In the genomic region with DNA sequence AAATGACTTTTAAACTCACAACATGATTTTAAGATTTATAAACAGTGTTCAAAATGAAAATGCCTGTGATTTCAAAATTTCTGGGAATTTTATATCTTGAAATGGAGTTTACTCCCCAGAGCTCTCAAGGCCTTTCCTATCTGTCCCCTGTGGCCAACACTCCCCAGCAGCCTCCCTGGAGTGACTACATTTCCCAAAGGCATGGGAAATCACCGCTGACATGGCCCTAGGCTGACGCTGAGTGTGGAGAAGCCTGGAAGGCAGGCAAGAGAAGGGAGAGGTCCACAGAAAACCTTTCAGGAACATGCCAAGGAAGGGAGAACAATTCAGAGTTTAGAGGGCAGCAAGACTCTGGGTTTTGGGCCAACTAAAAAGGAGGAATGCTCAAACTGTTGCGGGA, we compare ENCODE assay signal across 16 cellular contexts. TPM values are rescaled to one million over a fixed set of nuclear protein-coding genes. Genes with fewer than 3 reads are reported as not detected.
DNase-seq lines count a peak whose midpoint lies in the region; ATAC-seq and TF ChIP-seq lines count a peak whose summit lies in the region.
"Had no signal": no experiment of that assay in that cellular context is flagged by ENCODE, and none has a peak within 500 bp of the region (broad histone marks: within the 10 kb centered on the region; RNA-seq: fewer than 3 reads in every experiment).

No MANE protein-coding gene starts in this region.

- H4K8ac ChIP-seq in mesendoderm (ENCODE audit: low read depth, low read length) = no peak overlapping the region

- DNase-seq in ELF-1 (ENCODE audit: low read depth, low spot score) (peak; percentile 60), mesendoderm (peak; percentile 42), progenitor cell of endocrine pancreas (ENCODE audit: low spot score, unreplicated experiment) (no peak), NCI-H1694 treated with DMSO at 0.1 percent for 48 hours (lab: John Stamatoyannopoulos, UW) (no peak), Right ventricle myocardium inferior (ENCODE audit: missing footprints) (no peak), GM10266 (ENCODE audit: extremely low spot score) (no peak)
- DNase-seq: 8988T; AML-193; Caco-2; CD8-positive, alpha-beta memory T cell; DND-41; GF-D8 had no signal

- H3K9ac ChIP-seq in HUES6 (ENCODE audit: low read length) (no peak overlapping the region), mesendoderm (ENCODE audit: low read length) (no peak overlapping the region)
- H3K9ac ChIP-seq: BLaER1 had no signal

- H3K4me1 ChIP-seq in HUES6 (ENCODE audit: control insufficient read depth, insufficient read depth, low read length) = peaks cover 9% of the 10 kb centered on the region; the same call in 1 of the 2 replicates
- H3K4me1 ChIP-seq in mesendoderm (ENCODE audit: control insufficient read depth, low read depth, low read length) = peaks cover 3% of the 10 kb centered on the region
- H3K4me1 ChIP-seq: BLaER1 had no signal

- no peak overlapping the region for H2BK15ac ChIP-seq in mesendoderm (replicated peaks; ENCODE audit: low read depth)

- H3K9me3 Mint-ChIP-seq in progenitor cell of endocrine pancreas (ENCODE audit: low read depth) = no peaks in the 10 kb centered on the region
- H3K9me3 Mint-ChIP-seq: CD8-positive, alpha-beta memory T cell had no signal

- no peaks in the 10 kb centered on the region for H3K9me3 ChIP-seq in HUES6 (ENCODE audit: control insufficient read depth, insufficient read depth, low read depth, low read length)
- H3K9me3 ChIP-seq: BLaER1, Caco-2 had no signal

- WGBS in mesendoderm (ENCODE audit: extremely low coverage, insufficient coverage, low lambda C conversion rate) = no CpG with 5 or more reads among the region's 3 CpGs

- no peak overlapping the region for H3K4me3 Mint-ChIP-seq in progenitor cell of endocrine pancreas (ENCODE audit: low read depth)
- H3K4me3 Mint-ChIP-seq: CD8-positive, alpha-beta memory T cell had no signal

- H3K23ac ChIP-seq in mesendoderm (ENCODE audit: low read length) = no peak overlapping the region

- H2BK5ac ChIP-seq in mesendoderm (ENCODE audit: low read length) = no peak overlapping the region

- no peak overlapping the region for H3K4me2 ChIP-seq in mesendoderm (ENCODE audit: low read length)
- H3K4me2 ChIP-seq: BLaER1 had no signal

- intact Hi-C loops in Right ventricle myocardium inferior (cut with DNase I) = no loop called here

- no peak overlapping the region for H2BK120ac ChIP-seq in mesendoderm (ENCODE audit: low read depth, low read length)

- peaks cover 7% of the 10 kb centered on the region for H3K36me3 Mint-ChIP-seq in progenitor cell of endocrine pancreas (ENCODE audit: insufficient read depth)

- H3K4me3 ChIP-seq in HUES6 (ENCODE audit: low read depth, low read length) (no peak overlapping the region), mesendoderm (ENCODE audit: low read length) (no peak overlapping the region)
- H3K4me3 ChIP-seq: BLaER1 had no signal

- no peaks in the 10 kb centered on the region for H3K79me1 ChIP-seq in mesendoderm (ENCODE audit: low read length)

- no peaks in the 10 kb centered on the region for H3K36me3 ChIP-seq in HUES6 (ENCODE audit: control insufficient read depth, insufficient read depth, low read length)
- no peaks in the 10 kb centered on the region for H3K36me3 ChIP-seq in mesendoderm (ENCODE audit: control insufficient read depth, insufficient read depth, low read length)

- no peak overlapping the region for H2AK5ac ChIP-seq in mesendoderm (ENCODE audit: low read length)

- no peak for ATAC-seq in Right ventricle myocardium inferior
- ATAC-seq: HCT116, HepG2 had no signal

- H3K27me3 ChIP-seq in HUES6 (ENCODE audit: control insufficient read depth, insufficient read depth, low read length) = no peaks in the 10 kb centered on the region
- H3K27me3 ChIP-seq in mesendoderm (ENCODE audit: insufficient read depth, low read length, poor library complexity) = no peaks in the 10 kb centered on the region
- H3K27me3 ChIP-seq: BLaER1 had no signal

- H3K79me2 ChIP-seq in mesendoderm (ENCODE audit: control insufficient read depth, insufficient read depth, low read length) = no peaks in the 10 kb centered on the region

- H3K4ac ChIP-seq in mesendoderm (ENCODE audit: low read depth, low read length) = no peak overlapping the region

- H3K27me3 Mint-ChIP-seq in progenitor cell of endocrine pancreas = no peaks in the 10 kb centered on the region
- H3K27me3 Mint-ChIP-seq: CD8-positive, alpha-beta memory T cell had no signal

- no peak overlapping the region for H3K18ac ChIP-seq in mesendoderm (ENCODE audit: low read length)

- TF ChIP-seq CTCF in progenitor cell of endocrine pancreas (IDR thresholded peaks at IDR 0.05; ENCODE audit: unreplicated experiment) = no peak
- TF ChIP-seq CTCF in GM10266 (IDR thresholded peaks at IDR 0.05; ENCODE audit: control insufficient read depth, insufficient read depth, low read depth, missing control alignments) = no peak

- H3K56ac ChIP-seq in mesendoderm (ENCODE audit: low read length) = peak overlapping the region; percentile 56

- H3K27ac ChIP-seq in HUES6 (ENCODE audit: low read depth, low read length) = 0 out of 2 replicates have a peak overlapping the region, but pooled peaks have one; percentile 2
- H3K27ac ChIP-seq in mesendoderm (ENCODE audit: low read depth, low read length) = no peak overlapping the region
- H3K27ac ChIP-seq: BLaER1 had no signal

- peak overlapping the region; percentile 47 for H3K27ac Mint-ChIP-seq in progenitor cell of endocrine pancreas

- H3K4me1 Mint-ChIP-seq in progenitor cell of endocrine pancreas (ENCODE audit: low read depth) = peaks cover 5% of the 10 kb centered on the region
- H3K4me1 Mint-ChIP-seq: CD8-positive, alpha-beta memory T cell had no signal

- H4K5ac ChIP-seq in mesendoderm (ENCODE audit: low read length) = no peak overlapping the region

RNA-seq across cellular contexts. Expression of gene ZFP36L2, which starts 20.2 kb away (rescaled TPM):
- 71.1 TPM for polyA plus RNA-seq in mesendoderm (2013, experiment 1 of 2)
- polyA plus RNA-seq in mesendoderm (2013, experiment 2 of 2) = 70.6 TPM
- total RNA-seq in progenitor cell of endocrine pancreas = 213 and 222 TPM in 2 replicates
- total RNA-seq in Right ventricle myocardium inferior = 51.1 TPM

Comparison
In these comparisons a context has a peak if more than half of its experiments do, and no peak if none do; other contexts are left out.
1. DNase-seq: peak in ELF-1 (single experiment) and mesendoderm (single experiment); none in progenitor cell of endocrine pancreas (single experiment), NCI-H1694 treated with DMSO at 0.1 percent for 48 hours (single experiment), Right ventricle myocardium inferior (single experiment) and GM10266 (single experiment).